Comparison of ENCODE assay signal across 24 cellular contexts in genomic region chr2:75074228-75074627, GRCh38.
"Had no signal": no experiment of that assay in that cellular context is flagged by ENCODE, and none has a peak within 500 bp of the region (broad histone marks: within the 10 kb centered on the region; RNA-seq: fewer than 3 reads in every experiment).

No MANE protein-coding gene starts in this region.

- DNase-seq: activated CD4-positive, alpha-beta T cell treated with anti-CD3 and anti-CD28 coated beads for 48 hours; activated CD4-positive, alpha-beta T cell treated with anti-CD3 and anti-CD28 coated beads, Interleukin-2, amount 50 U/mL, for 4 hours; activated CD4-positive, CD25-positive, alpha-beta regulatory T cell treated with anti-CD3 and anti-CD28 coated beads, Interleukin-2, amount 50 U/mL, for 72 hours; activated CD8-positive, alpha-beta memory T cell treated with anti-CD3 and anti-CD28 coated beads, Interleukin-2, amount 50 U/mL, for 48 hours; activated CD8-positive, alpha-beta T cell treated with anti-CD3 and anti-CD28 coated beads, Interleukin-2, amount 10 ng/mL, durations not matched to agents 7 days and 5 days; activated T-cell treated with anti-CD3 and anti-CD28 coated beads, Interleukin-2, amount 50 U/mL, for 1 hour; aorta; central memory CD4-positive, alpha-beta T cell; Karpas-422; MM.1S; NCI-H1105; NCI-H1436; NCI-H2029 treated with DMSO at 0.1 percent for 48 hours; NCI-H2171; NCI-H2227 treated with DMSO at 0.1 percent for 48 hours; NCI-H446 treated with DMSO at 0.1 percent for 48 hours; NCI-H526 treated with DMSO at 0.1 percent for 48 hours; Peyer's patch; Right ventricle myocardium superior had no signal

- ATAC-seq: activated CD8-positive, alpha-beta T cell treated with anti-CD3 and anti-CD28 coated beads, Interleukin-2, amount 10 ng/mL, durations not matched to agents 7 days and 5 days; K562; WTC11 had no signal

- H3K4me3 ChIP-seq: K562, Peyer's patch had no signal

- H3K27me3 Mint-ChIP-seq: activated naive CD4-positive, alpha-beta T cell treated with anti-CD3 and anti-CD28 coated beads, Interleukin-2, amount 50 U/mL, for 24 hours had no signal

- H3K27ac Mint-ChIP-seq: activated CD8-positive, alpha-beta T cell treated with anti-CD3 and anti-CD28 coated beads, Interleukin-2, amount 10 ng/mL, durations not matched to agents 7 days and 5 days; activated naive CD4-positive, alpha-beta T cell treated with anti-CD3 and anti-CD28 coated beads, Interleukin-2, amount 50 U/mL, for 24 hours; T-helper 1 cell treated with Interleukin-12 subunit alpha and Interleukin-12 subunit beta and Interleukin-4 antibody, amounts not matched to agents 30 μg/mL and 1 μg/mL, for 36 hours; WTC11 had no signal

- H3K9me3 Mint-ChIP-seq: activated naive CD4-positive, alpha-beta T cell treated with anti-CD3 and anti-CD28 coated beads, Interleukin-2, amount 50 U/mL, for 24 hours; T-helper 1 cell treated with Interleukin-12 subunit alpha and Interleukin-12 subunit beta and Interleukin-4 antibody, amounts not matched to agents 30 μg/mL and 1 μg/mL, for 36 hours; WTC11 had no signal

- H3K4me1 ChIP-seq: Peyer's patch had no signal

- H3K4me3 Mint-ChIP-seq: activated CD8-positive, alpha-beta T cell treated with anti-CD3 and anti-CD28 coated beads, Interleukin-2, amount 10 ng/mL, durations not matched to agents 7 days and 5 days; activated naive CD4-positive, alpha-beta T cell treated with anti-CD3 and anti-CD28 coated beads, Interleukin-2, amount 50 U/mL, for 24 hours; T-helper 1 cell treated with Interleukin-12 subunit alpha and Interleukin-12 subunit beta and Interleukin-4 antibody, amounts not matched to agents 30 μg/mL and 1 μg/mL, for 36 hours; WTC11 had no signal

- H3K27me3 ChIP-seq: Peyer's patch had no signal

- H3K27ac ChIP-seq: Peyer's patch, RWPE1 had no signal

- H3K36me3 ChIP-seq: Peyer's patch had no signal

- H3K36me3 Mint-ChIP-seq: WTC11 had no signal

- H3K4me1 Mint-ChIP-seq: activated naive CD4-positive, alpha-beta T cell treated with anti-CD3 and anti-CD28 coated beads, Interleukin-2, amount 50 U/mL, for 24 hours had no signal

- H3K9me3 ChIP-seq: Peyer's patch had no signal
